In the genomic region with DNA sequence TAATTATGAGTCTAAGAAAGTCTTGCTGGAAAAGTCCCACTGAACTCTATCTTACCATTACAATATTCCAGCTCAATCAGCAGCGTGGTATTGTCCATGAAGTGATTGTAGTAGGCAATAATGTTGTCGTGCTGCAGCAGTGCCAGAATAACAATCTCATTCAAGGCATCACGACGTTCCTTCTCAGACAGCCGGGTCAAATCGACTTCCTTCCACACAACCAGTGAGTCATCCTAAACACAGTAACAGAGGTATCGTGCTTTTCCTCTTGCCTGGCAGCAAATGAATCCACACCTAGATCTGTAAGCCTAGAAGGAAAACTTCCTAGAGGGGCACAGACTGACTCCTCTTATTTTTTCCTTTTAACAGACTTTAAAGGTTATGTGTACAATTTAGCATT, we compare ENCODE assay signal across 8 cellular contexts. TPM values are rescaled to one million over a fixed set of nuclear protein-coding genes. Genes with fewer than 3 reads are reported as not detected.
DNase-seq lines count a peak whose midpoint lies in the region; ATAC-seq and TF ChIP-seq lines count a peak whose summit lies in the region.

No MANE protein-coding gene starts in this region.

- no peaks in the 10 kb centered on the region for H3K27me3 Mint-ChIP-seq in central memory CD8-positive, alpha-beta T cell
- no peaks in the 10 kb centered on the region for H3K27me3 Mint-ChIP-seq in osteocyte (ENCODE audit: unreplicated experiment)

- TF ChIP-seq CTCF in osteocyte (IDR thresholded peaks at IDR 0.05), result no peak

- peaks cover 42% of the 10 kb centered on the region for H3K4me1 Mint-ChIP-seq in central memory CD8-positive, alpha-beta T cell
- H3K4me1 Mint-ChIP-seq in osteocyte (ENCODE audit: unreplicated experiment), result peaks cover 35% of the 10 kb centered on the region

- TF ChIP-seq POLR2A in Raji (IDR thresholded peaks at IDR 0.05; ENCODE audit: insufficient read depth, low read depth, low read length), result peak; percentile 23; the same call in 1 of the 2 replicates

- H3K9me3 Mint-ChIP-seq in central memory CD8-positive, alpha-beta T cell, result no peaks in the 10 kb centered on the region
- no peaks in the 10 kb centered on the region for H3K9me3 Mint-ChIP-seq in osteocyte (ENCODE audit: unreplicated experiment)

- no peak for ATAC-seq in central memory CD8-positive, alpha-beta T cell (replicated peaks; ENCODE audit: extremely low read depth, poor library complexity, severe bottlenecking)
- ATAC-seq in HG03280 (IDR thresholded peaks at IDR 0.05; ENCODE audit: unreplicated experiment), result no peak

- H3K4me3 Mint-ChIP-seq in central memory CD8-positive, alpha-beta T cell, result no peak overlapping the region
- no peak overlapping the region for H3K4me3 Mint-ChIP-seq in osteocyte (ENCODE audit: unreplicated experiment)

- DNase-seq in GM03348 (ENCODE audit: low spot score), result peak; percentile 44
- no peak for DNase-seq in central memory CD8-positive, alpha-beta T cell (ENCODE audit: low spot score in 2 of 2)
- DNase-seq in osteocyte (ENCODE audit: extremely low spot score, unreplicated experiment), result no peak
- DNase-seq in NCI-H69 (lab: John Stamatoyannopoulos, UW), result no peak
- DNase-seq in SHP77 (lab: John Stamatoyannopoulos, UW), result no peak
- no peak for DNase-seq in Ammon's horn (ENCODE audit: low spot score)

- H3K27ac Mint-ChIP-seq in central memory CD8-positive, alpha-beta T cell (ENCODE audit: low read depth), result peak overlapping the region; percentile 36
- peak overlapping the region; percentile 59 for H3K27ac Mint-ChIP-seq in osteocyte (ENCODE audit: unreplicated experiment)

- peaks cover 30% of the 10 kb centered on the region for H3K36me3 Mint-ChIP-seq in central memory CD8-positive, alpha-beta T cell (ENCODE audit: insufficient read depth)
- peaks cover 15% of the 10 kb centered on the region for H3K36me3 Mint-ChIP-seq in osteocyte (ENCODE audit: unreplicated experiment)

RNA-seq across cellular contexts. Expression of a gene that starts 2.9 kb away (rescaled TPM):
- 116 and 117 TPM in 2 replicates for total RNA-seq in osteocyte

RNA-seq across cellular contexts. Expression of a gene that starts 52.4 kb away (rescaled TPM):
- total RNA-seq in osteocyte, result 380 and 409 TPM in 2 replicates

RNA-seq across cellular contexts. Expression of a gene that starts 54.5 kb away (rescaled TPM):
- total RNA-seq in osteocyte, result 0.08 and 1.0 TPM in 2 replicates
